11 cellular contexts compared by ENCODE assay signal in the genomic region with DNA sequence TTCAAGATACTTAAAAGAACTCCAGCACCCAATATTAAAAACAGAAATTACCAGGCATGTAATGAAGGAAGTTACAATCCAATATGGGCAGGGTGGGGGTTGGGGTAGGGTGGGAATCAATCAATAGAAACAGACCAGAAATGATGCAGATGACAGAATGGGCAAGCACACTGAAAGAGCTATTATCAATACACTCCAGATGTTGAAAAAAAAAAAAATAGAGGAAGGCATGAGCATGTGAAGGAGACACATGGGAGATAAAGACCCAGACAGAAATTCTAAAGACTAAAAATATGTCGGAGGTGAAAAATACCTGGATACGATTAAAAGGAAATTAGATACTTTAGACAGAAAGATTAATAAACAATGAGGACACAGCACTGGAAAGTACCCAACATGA.
"Had no signal": no experiment of that assay in that cellular context is flagged by ENCODE, and none has a peak within 500 bp of the region (broad histone marks: within the 10 kb centered on the region; RNA-seq: fewer than 3 reads in every experiment).

No MANE protein-coding gene starts in this region.

- H3K27ac ChIP-seq: coronary artery, left ventricle myocardium inferior, parathyroid adenoma, thyroid gland, uterus, WERI-Rb-1 had no signal

- H3K4me1 ChIP-seq: parathyroid adenoma, thyroid gland, uterus had no signal

- H3K9me3 Mint-ChIP-seq: activated CD4-positive, alpha-beta T cell treated with anti-CD3 and anti-CD28 coated beads, Interleukin-2, amount 10 ng/mL, durations not matched to agents 7 days and 5 days had no signal

- H3K27me3 ChIP-seq: thyroid gland, uterus had no signal

- H3K4me3 ChIP-seq: coronary artery, left ventricle myocardium inferior, thyroid gland, uterus had no signal

- H3K4me3 Mint-ChIP-seq: activated CD4-positive, alpha-beta T cell treated with anti-CD3 and anti-CD28 coated beads, Interleukin-2, amount 10 ng/mL, durations not matched to agents 7 days and 5 days had no signal

- H3K27ac Mint-ChIP-seq: activated CD4-positive, alpha-beta T cell treated with anti-CD3 and anti-CD28 coated beads, Interleukin-2, amount 10 ng/mL, durations not matched to agents 7 days and 5 days had no signal

- H3K27me3 Mint-ChIP-seq: activated CD4-positive, alpha-beta T cell treated with anti-CD3 and anti-CD28 coated beads, Interleukin-2, amount 10 ng/mL, durations not matched to agents 7 days and 5 days had no signal

- H3K36me3 ChIP-seq: thyroid gland, uterus had no signal

- DNase-seq: activated CD4-positive, alpha-beta T cell treated with anti-CD3 and anti-CD28 coated beads, Interleukin-2, amount 10 ng/mL, durations not matched to agents 7 days and 5 days; effector memory CD4-positive, alpha-beta T cell; left ventricle myocardium inferior; SIG-M5; stimulated activated CD4-positive, alpha-beta T cell treated with anti-CD3 and anti-CD28 coated beads, Interleukin-15, amount 100 ng/mL, for 24 hours; stimulated activated CD4-positive, alpha-beta T cell treated with anti-CD3 and anti-CD28 coated beads, Interleukin-4, amount 100 ng/mL, for 24 hours; thyroid gland; uterus; WERI-Rb-1 had no signal

- H3K9me3 ChIP-seq: left ventricle myocardium inferior, thyroid gland, uterus had no signal
